25 cellular contexts compared by ENCODE assay signal in the genomic region with DNA sequence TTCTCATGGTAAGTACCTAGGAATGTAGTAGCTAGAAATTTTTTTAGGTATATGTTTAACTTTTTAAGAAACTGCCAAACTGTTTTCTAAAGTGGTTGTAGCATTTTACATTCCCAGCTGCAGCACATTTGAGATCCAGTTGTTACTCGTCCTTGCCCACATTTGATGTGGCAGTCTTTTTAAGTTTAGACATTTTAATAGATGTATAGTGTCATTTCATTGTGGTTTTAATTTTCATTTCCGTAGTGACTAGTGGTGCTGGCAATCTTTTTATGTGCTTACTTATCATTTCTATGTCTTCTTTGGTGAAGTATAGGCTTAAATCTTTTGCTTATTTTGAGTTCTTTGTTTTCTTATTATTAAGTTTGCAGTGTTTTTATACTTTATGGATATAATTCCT.
"Had no signal": no experiment of that assay in that cellular context is flagged by ENCODE, and none has a peak within 500 bp of the region (broad histone marks: within the 10 kb centered on the region; RNA-seq: fewer than 3 reads in every experiment).

No MANE protein-coding gene starts in this region.

- DNase-seq: natural killer cell; occipital lobe; ovary; posterior cingulate gyrus; psoas muscle; right cardiac atrium; right lobe of liver; sigmoid colon; small intestine; stimulated activated CD4-positive, alpha-beta T cell treated with anti-CD3 and anti-CD28 coated beads, Interleukin-15, amount 100 ng/mL, for 24 hours; stimulated activated CD4-positive, alpha-beta T cell treated with anti-CD3 and anti-CD28 coated beads, Interleukin-2, amount 100 ng/mL, for 24 hours; stimulated activated CD4-positive, alpha-beta T cell treated with anti-CD3 and anti-CD28 coated beads, Interleukin-2, amount 100 ng/mL, for 48 hours; stimulated activated CD4-positive, alpha-beta T cell treated with anti-CD3 and anti-CD28 coated beads, Interleukin-4, amount 100 ng/mL, for 24 hours; stimulated activated naive B cell treated with anti-CD40 and anti-IgM and Interleukin-4, amounts not matched to agents 10 μg/mL and 1 μg/mL and 100 μg/mL, for 72 hours; stimulated activated naive CD4-positive, alpha-beta T cell treated with Interleukin-2 at 50 U/mL for 16 hours; stomach; thyroid gland; trophoblast cell; upper lobe of left lung had no signal

- ATAC-seq: natural killer cell; psoas muscle; right cardiac atrium; right lobe of liver; stimulated activated effector memory CD8-positive, alpha-beta T cell treated with anti-CD3 and anti-CD28 coated beads, Interleukin-12 subunit alpha, Interleukin-12 subunit beta, amount 100 ng/mL, for 72 hours; stimulated activated naive B cell treated with anti-CD40 and anti-IgM and Interleukin-4, amounts not matched to agents 10 μg/mL and 1 μg/mL and 100 μg/mL, for 72 hours had no signal

- H3K4me3 ChIP-seq: neural progenitor cell, ovary, psoas muscle, right lobe of liver, sigmoid colon, stomach, thoracic aorta, thyroid gland, tibial nerve, upper lobe of left lung, vagina had no signal

- H3K9me3 ChIP-seq: ovary, psoas muscle, right lobe of liver, sigmoid colon, stomach, thoracic aorta, thyroid gland, tibial nerve, upper lobe of left lung, vagina had no signal

- H3K4me1 ChIP-seq: neural progenitor cell, parathyroid adenoma, psoas muscle, right lobe of liver, sigmoid colon, stomach, thyroid gland, upper lobe of left lung, vagina had no signal

- H3K27ac ChIP-seq: neural progenitor cell, ovary, parathyroid adenoma, psoas muscle, right lobe of liver, sigmoid colon, stomach, thoracic aorta, thyroid gland, tibial nerve, upper lobe of left lung, vagina had no signal

- H3K36me3 ChIP-seq: neural progenitor cell, ovary, right lobe of liver, sigmoid colon, stomach, thoracic aorta, thyroid gland, tibial nerve, upper lobe of left lung, vagina had no signal

- H3K27me3 ChIP-seq: neural progenitor cell, ovary, right lobe of liver, sigmoid colon, stomach, thyroid gland, tibial nerve, upper lobe of left lung, vagina had no signal
